Comparison of ENCODE assay signal across 1 cellular context in the genomic region with DNA sequence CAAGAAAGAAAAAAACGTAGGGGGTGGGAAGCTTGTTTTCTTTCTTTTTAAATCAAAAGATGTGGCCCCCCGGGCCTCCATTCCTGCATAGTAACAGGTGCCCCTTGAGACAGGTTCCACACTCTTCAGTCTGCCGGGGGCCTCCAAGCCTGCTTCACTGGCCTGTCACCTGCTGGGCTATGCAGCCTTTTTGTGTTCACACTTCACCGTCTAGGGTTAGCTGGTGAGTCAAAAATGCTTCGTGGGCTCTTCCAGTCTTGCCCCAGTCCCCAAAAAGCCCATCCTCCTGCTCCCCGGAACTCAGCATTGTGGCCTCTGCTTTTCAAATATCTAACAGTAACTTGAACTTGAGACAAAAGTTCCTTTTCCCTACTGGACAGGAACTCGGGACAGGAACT.
TF ChIP-seq lines count a peak whose summit lies in the region.

No MANE protein-coding gene starts in this region.

TF ChIP-seq in IMR-90, 13 proteins besides CTCF, POLR2A, EP300 and RAD21:
- TF ChIP-seq RCOR1 (IDR thresholded peaks at IDR 0.05; ENCODE audit: insufficient replicate concordance, low read length), result no peak
- TF ChIP-seq BHLHE40 (IDR thresholded peaks at IDR 0.05; ENCODE audit: low read depth, low read length), result no peak
